ENCODE assay signal across 8 cellular contexts in genomic region chr9:128159073-128159783, GRCh38. TPM values are rescaled to one million over a fixed set of nuclear protein-coding genes. Genes with fewer than 3 reads are reported as not detected.
A peak's percentile ranks its signal among the peaks of the same experiment; 100 is the strongest.
DNase-seq lines count a peak whose midpoint lies in the region; ATAC-seq and TF ChIP-seq lines count a peak whose summit lies in the region.

No MANE protein-coding gene starts in this region.

- no peaks in the 10 kb centered on the region for H3K27me3 Mint-ChIP-seq in CD4-positive, alpha-beta memory T cell
- H3K27me3 Mint-ChIP-seq in WTC11 (ENCODE audit: low read depth): no peaks in the 10 kb centered on the region

- CTCF ChIA-PET in CD4-positive, alpha-beta memory T cell (lab: Charles Lee; ENCODE audit: partially characterized antibody): interaction anchor here (1.3 to 2.0 kb wide), 4 partner anchors 8 to 41 kb away, joined by 3 to 9 read pairs (median 6); no protein-coding TSS in a partner anchor
- CTCF ChIA-PET in WTC11 (lab: Charles Lee): interaction anchor here (0.7 to 3.6 kb wide), 15 partner anchors 8 to 266 kb away, joined by 3 to 37 read pairs (median 4); partner anchors contain the start of genes CIZ1 and DNM1

- TF ChIP-seq CTCF in WTC11 (IDR thresholded peaks at IDR 0.05) (no peak), coronary artery (IDR thresholded peaks at IDR 0.05) (no peak), thoracic aorta (IDR thresholded peaks at IDR 0.05) (no peak)

- no peaks in the 10 kb centered on the region for H3K9me3 Mint-ChIP-seq in CD4-positive, alpha-beta memory T cell
- no peaks in the 10 kb centered on the region for H3K9me3 Mint-ChIP-seq in WTC11

- peak overlapping the region in 1 of 2 donors; percentile 33 for H3K4me3 ChIP-seq in CD4-positive, alpha-beta memory T cell (ENCODE audit: low read length in 2 of 2)
- H3K4me3 ChIP-seq in coronary artery (peak overlapping the region; percentile 85), mucosa of rectum (ENCODE audit: low read length in 2 of 2) (peak overlapping the region; percentile 64 to 80), thoracic aorta (peak overlapping the region; percentile 98)

- ATAC-seq in WTC11 (no peak), thoracic aorta (ENCODE audit: insufficient number of reproducible peaks, low FRiP score, low read depth) (no peak), HG03378 (IDR thresholded peaks at IDR 0.05; ENCODE audit: unreplicated experiment) (no peak)

- H3K4me1 Mint-ChIP-seq in CD4-positive, alpha-beta memory T cell: peaks cover 9 to 27% (median 20%) of the 10 kb centered on the region in 4 donors
- peaks cover 5% of the 10 kb centered on the region for H3K4me1 Mint-ChIP-seq in WTC11

- H3K36me3 ChIP-seq in CD4-positive, alpha-beta memory T cell (ENCODE audit: insufficient read depth, low read length): peaks cover 5% of the 10 kb centered on the region
- peaks cover 8 to 12% of the 10 kb centered on the region in 2 donors for H3K36me3 ChIP-seq in mucosa of rectum (ENCODE audit: control insufficient read depth in 2 of 2, insufficient read depth in 2 of 2, low read length in 2 of 2)
- peaks cover 9% of the 10 kb centered on the region for H3K36me3 ChIP-seq in thoracic aorta

- peak overlapping the region; percentile 69 to 90 (median 82) for H3K4me3 Mint-ChIP-seq in CD4-positive, alpha-beta memory T cell
- peak overlapping the region; percentile 65 for H3K4me3 Mint-ChIP-seq in WTC11

- peak overlapping the region; percentile 67 for H3K27ac ChIP-seq in CD4-positive, alpha-beta memory T cell (ENCODE audit: low read depth, low read length)
- H3K27ac ChIP-seq in coronary artery (peak overlapping the region in 1 of 2 donors; percentile 84), mucosa of rectum (ENCODE audit: low read depth in 2 of 2, low read length in 2 of 2) (peak overlapping the region; percentile 78 to 82), thoracic aorta (peak overlapping the region; percentile 18 to 50)

- no peaks in the 10 kb centered on the region for H3K27me3 ChIP-seq in CD4-positive, alpha-beta memory T cell (ENCODE audit: insufficient read depth, low read length)
- H3K27me3 ChIP-seq in mucosa of rectum (ENCODE audit: control insufficient read depth in 2 of 2, insufficient read depth in 2 of 2, low read length in 2 of 2): no peaks in the 10 kb centered on the region
- no peaks in the 10 kb centered on the region for H3K27me3 ChIP-seq in thoracic aorta (replicated peaks; ENCODE audit: insufficient read depth)

- H3K36me3 Mint-ChIP-seq in CD4-positive, alpha-beta memory T cell: peaks cover 5 to 21% of the 10 kb centered on the region in 2 donors
- peaks cover 5% of the 10 kb centered on the region for H3K36me3 Mint-ChIP-seq in WTC11

- H3K4me1 ChIP-seq in CD4-positive, alpha-beta memory T cell (ENCODE audit: insufficient read depth, low read length): peaks cover 16% of the 10 kb centered on the region
- H3K4me1 ChIP-seq in mucosa of rectum (ENCODE audit: control insufficient read depth in 2 of 2, insufficient read depth in 2 of 2, low read length in 2 of 2) (peaks cover 12 to 13% of the 10 kb centered on the region in 2 donors), thoracic aorta (ENCODE audit: control insufficient read depth in 1 of 2, low read depth in 2 of 2) (peaks cover 12 to 25% of the 10 kb centered on the region in 2 donors)

- intact Hi-C loops in CD4-positive, alpha-beta memory T cell (cut with micrococcal nuclease): no loop called here

- peak; percentile 60 to 88 (median 70) for DNase-seq in CD4-positive, alpha-beta memory T cell
- DNase-seq in HuH-7.5 (ENCODE audit: low spot score): peak; percentile 37
- DNase-seq in WTC11 (ENCODE audit: low spot score): no peak
- no peak for DNase-seq in coronary artery (ENCODE audit: low spot score)
- no peak for DNase-seq in thoracic aorta (ENCODE audit: low spot score)
- DNase-seq in dermis blood vessel endothelial cell: no peak

- H3K9ac ChIP-seq in mucosa of rectum (ENCODE audit: low read depth in 1 of 2, low read length in 2 of 2): peak overlapping the region; percentile 81 to 86

- POLR2A ChIA-PET in CD4-positive, alpha-beta memory T cell (lab: Charles Lee; ENCODE audit: partially characterized antibody): interaction anchor here (1.1 to 3.3 kb wide), 14 partner anchors 9 to 222 kb away, joined by 3 to 21 read pairs (median 4); partner anchors contain the start of genes CIZ1, DPM2, GOLGA2 and PTGES2
- POLR2A ChIA-PET in WTC11 (lab: Charles Lee): interaction anchor here (0.7 to 1.5 kb wide), 7 partner anchors 8 to 274 kb away, joined by 3 to 6 read pairs (median 3); partner anchors contain the start of gene DPM2

- no peaks in the 10 kb centered on the region for H3K9me3 ChIP-seq in CD4-positive, alpha-beta memory T cell (ENCODE audit: control insufficient read depth in 1 of 2, low read length in 2 of 2)
- no peaks in the 10 kb centered on the region for H3K9me3 ChIP-seq in mucosa of rectum (ENCODE audit: control insufficient read depth in 2 of 2, low read length in 2 of 2)
- no peaks in the 10 kb centered on the region for H3K9me3 ChIP-seq in thoracic aorta

- H3K27ac Mint-ChIP-seq in CD4-positive, alpha-beta memory T cell: peak overlapping the region; percentile 89 to 97 (median 93)
- H3K27ac Mint-ChIP-seq in WTC11: peak overlapping the region; percentile 76

TF ChIP-seq in WTC11, 78 proteins besides CTCF, POLR2A, EP300 and RAD21 (continues in another document):
- TF ChIP-seq JUN (CRISPR knock-in tag; IDR thresholded peaks at IDR 0.05) (no peak), ZNF121 (CRISPR knock-in tag; IDR thresholded peaks at IDR 0.05) (0 out of 2 replicates have a peak, but pooled peaks have one; percentile 14), IRF2 (CRISPR knock-in tag; IDR thresholded peaks at IDR 0.05; ENCODE audit: borderline replicate concordance, low read depth) (no peak), ZNF512 (CRISPR knock-in tag; IDR thresholded peaks at IDR 0.05; ENCODE audit: borderline replicate concordance) (no peak), ZNF232 (CRISPR knock-in tag; IDR thresholded peaks at IDR 0.05) (0 out of 2 replicates have a peak, but pooled peaks have one; percentile 7), FOXK1 (CRISPR knock-in tag; IDR thresholded peaks at IDR 0.05) (no peak), RELA (CRISPR knock-in tag; IDR thresholded peaks at IDR 0.05; ENCODE audit: borderline replicate concordance) (no peak), ZNF281 (CRISPR knock-in tag; IDR thresholded peaks at IDR 0.05) (0 out of 2 replicates have a peak, but pooled peaks have one; percentile 27), ZNF396 (CRISPR knock-in tag; IDR thresholded peaks at IDR 0.05; ENCODE audit: borderline replicate concordance) (no peak)

RNA-seq across cellular contexts. Expression of gene BBLN, which starts 0.8 kb away (rescaled TPM):
- total RNA-seq in CD4-positive, alpha-beta memory T cell: 10 to 100 TPM; 47.8 to 50.5 TPM
- 100 to 1,000 TPM; 110 to 136 TPM for polyA plus RNA-seq in CD4-positive, alpha-beta memory T cell
- total RNA-seq in WTC11 (2021) (77.1 to 86.9 TPM (median 86.6 TPM) in 3 replicates), thoracic aorta (100 to 1,000 TPM; 208 to 329 TPM), dermis blood vessel endothelial cell (47.4 and 77.1 TPM in 2 replicates)

RNA-seq across cellular contexts. Expression of gene LCN2, which starts 10.0 kb away (rescaled TPM):
- total RNA-seq in CD4-positive, alpha-beta memory T cell: not detected
- polyA plus RNA-seq in CD4-positive, alpha-beta memory T cell: not detected
- total RNA-seq in WTC11 (2021): 1.0 to 3.0 TPM (median 1.3 TPM) in 3 replicates
- not detected for total RNA-seq in thoracic aorta
- total RNA-seq in dermis blood vessel endothelial cell: 0.14 TPM in 1 of 2 replicates, not detected in the other

RNA-seq across cellular contexts. Expression of gene PTGES2, which starts 31.7 kb away (rescaled TPM):
- 10 to 100 TPM; 51.8 to 57.9 TPM for total RNA-seq in CD4-positive, alpha-beta memory T cell
- 10 to 100 TPM; 47.5 to 48.8 TPM for polyA plus RNA-seq in CD4-positive, alpha-beta memory T cell
- total RNA-seq in WTC11 (2021): 96.2 to 118 TPM (median 98.4 TPM) in 3 replicates
- total RNA-seq in thoracic aorta: 10 to 100 TPM; 57.9 to 66.0 TPM
- total RNA-seq in dermis blood vessel endothelial cell: 52.8 and 87.3 TPM in 2 replicates

RNA-seq across cellular contexts. Expression of gene CIZ1, which starts 32.1 kb away (rescaled TPM):
- total RNA-seq in CD4-positive, alpha-beta memory T cell: 100 to 1,000 TPM; 156 to 165 TPM
- 10 to 100 TPM in 1 of 2 donors, 1 to 10 TPM in 1; 3.1 to 38.9 TPM for polyA plus RNA-seq in CD4-positive, alpha-beta memory T cell
- total RNA-seq in WTC11 (2021) (86.1 to 90.6 TPM (median 90.2 TPM) in 3 replicates), thoracic aorta (10 to 100 TPM; 68.0 to 86.0 TPM), dermis blood vessel endothelial cell (16.7 and 37.9 TPM in 2 replicates)

RNA-seq across cellular contexts. Expression of gene DNM1, which starts 44.0 kb away (rescaled TPM):
- 1 to 10 TPM; 1.4 to 2.2 TPM for total RNA-seq in CD4-positive, alpha-beta memory T cell
- polyA plus RNA-seq in CD4-positive, alpha-beta memory T cell: not detected
- total RNA-seq in WTC11 (2021) (79.0 to 105 TPM (median 92.4 TPM) in 3 replicates), thoracic aorta (1 to 10 TPM; 7.2 to 9.7 TPM), dermis blood vessel endothelial cell (0.17 and 0.33 TPM in 2 replicates)

Comparison
In these comparisons a context has a peak if more than half of its experiments do, and no peak if none do; other contexts are left out.
1. DNase-seq: peak in CD4-positive, alpha-beta memory T cell (5 of 5) and HuH-7.5 (single experiment); none in WTC11 (single experiment), coronary artery (single experiment), thoracic aorta (single experiment) and dermis blood vessel endothelial cell (single experiment).